In the genomic region with DNA sequence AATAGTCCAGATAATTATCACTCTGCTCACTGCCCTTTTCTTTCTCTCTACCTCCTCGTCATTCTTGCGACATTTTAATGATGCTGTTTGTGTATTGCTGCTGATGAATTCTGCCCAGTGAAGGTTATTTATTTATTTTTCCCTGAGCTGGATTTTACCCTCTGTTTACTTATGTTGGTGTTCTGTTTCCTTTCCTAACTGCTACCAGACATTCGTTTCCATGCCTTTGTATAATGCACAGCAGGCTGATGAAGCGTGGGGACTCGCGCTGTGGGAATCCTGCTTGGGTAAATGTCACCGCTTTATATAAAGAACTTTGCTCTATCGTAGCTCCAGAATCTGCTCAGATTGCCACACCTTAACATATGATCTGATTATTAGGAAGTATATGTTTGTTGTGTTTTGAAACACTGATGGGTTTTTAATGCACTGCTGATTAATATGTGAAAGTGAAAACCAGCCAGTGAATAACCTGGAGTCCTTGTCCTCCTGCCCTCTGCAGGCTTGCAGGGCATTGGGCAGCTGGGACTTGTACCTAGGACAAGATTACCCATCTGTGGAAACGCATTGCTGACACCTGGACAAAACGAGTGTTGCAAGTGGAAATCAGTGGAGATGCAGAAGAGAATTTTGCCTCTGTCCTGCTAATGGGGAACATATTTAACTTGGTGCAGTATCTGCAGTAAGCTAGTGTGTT, we compare ENCODE assay signal across 1 cellular context.
TF ChIP-seq lines count a peak whose summit lies in the region.

No MANE protein-coding gene starts in this region.

TF ChIP-seq in IMR-90, 13 proteins besides CTCF, POLR2A, EP300 and RAD21 (continued from another document):
- no peak for TF ChIP-seq MAZ (IDR thresholded peaks at IDR 0.05; ENCODE audit: borderline replicate concordance, low read depth, low read length)
TF ChIP-seq in IMR-90: peak in this region for 1.
